9 cellular contexts compared by ENCODE assay signal in genomic region chr6:41713650-41714291, GRCh38. TPM values are rescaled to one million over a fixed set of nuclear protein-coding genes. Genes with fewer than 3 reads are reported as not detected.
DNase-seq lines count a peak whose midpoint lies in the region; ATAC-seq and TF ChIP-seq lines count a peak whose summit lies in the region.
"Had no signal": no experiment of that assay in that cellular context is flagged by ENCODE, and none has a peak within 500 bp of the region (broad histone marks: within the 10 kb centered on the region; RNA-seq: fewer than 3 reads in every experiment).

No MANE protein-coding gene starts in this region.

- H3K4me1 ChIP-seq in parathyroid adenoma: peaks cover 47% of the 10 kb centered on the region

- no peak overlapping the region for H3K4me2 ChIP-seq in parathyroid adenoma (ENCODE audit: low read length)
- H3K4me2 ChIP-seq: KMS-11 had no signal

- peaks cover 1% of the 10 kb centered on the region for H3K27me3 Mint-ChIP-seq in activated naive CD8-positive, alpha-beta T cell treated with anti-CD3 and anti-CD28 coated beads, Interleukin-2, amount 10 ng/mL, durations not matched to agents 7 days and 5 days

- H3K27ac ChIP-seq in parathyroid adenoma: peak overlapping the region; percentile 82
- H3K27ac ChIP-seq: KMS-11 had no signal

- no peaks in the 10 kb centered on the region for H3K36me3 ChIP-seq in parathyroid adenoma (ENCODE audit: control insufficient read depth, insufficient read depth, low read length)

- no peaks in the 10 kb centered on the region for H3K9me3 ChIP-seq in parathyroid adenoma (ENCODE audit: control insufficient read depth, low read length)

- no peak overlapping the region for H3K4me3 Mint-ChIP-seq in activated naive CD8-positive, alpha-beta T cell treated with anti-CD3 and anti-CD28 coated beads, Interleukin-2, amount 10 ng/mL, durations not matched to agents 7 days and 5 days

- H3K36me3 Mint-ChIP-seq in activated naive CD8-positive, alpha-beta T cell treated with anti-CD3 and anti-CD28 coated beads, Interleukin-2, amount 10 ng/mL, durations not matched to agents 7 days and 5 days: peaks cover 6% of the 10 kb centered on the region

- H3K27ac Mint-ChIP-seq in activated naive CD8-positive, alpha-beta T cell treated with anti-CD3 and anti-CD28 coated beads, Interleukin-2, amount 10 ng/mL, durations not matched to agents 7 days and 5 days: peak overlapping the region; percentile 18

- no peak for TF ChIP-seq CTCF in parathyroid adenoma (IDR thresholded peaks at IDR 0.05)

- no peak overlapping the region for H3K4me3 ChIP-seq in parathyroid adenoma (ENCODE audit: low read depth, low read length)

- no peaks in the 10 kb centered on the region for H3K27me3 ChIP-seq in parathyroid adenoma (ENCODE audit: control insufficient read depth, insufficient read depth, low read length)

- H3K9ac ChIP-seq in parathyroid adenoma: no peak overlapping the region
- H3K9ac ChIP-seq: KMS-11 had no signal

- POLR2A ChIA-PET in activated naive CD8-positive, alpha-beta T cell treated with anti-CD3 and anti-CD28 coated beads, Interleukin-2, amount 10 ng/mL, durations not matched to agents 7 days and 5 days (lab: Charles Lee): no interaction called here

- H3K9me3 Mint-ChIP-seq in activated naive CD8-positive, alpha-beta T cell treated with anti-CD3 and anti-CD28 coated beads, Interleukin-2, amount 10 ng/mL, durations not matched to agents 7 days and 5 days: no peaks in the 10 kb centered on the region

- H3K79me2 ChIP-seq in parathyroid adenoma: peaks cover 38% of the 10 kb centered on the region

- DNase-seq in activated naive CD8-positive, alpha-beta T cell treated with anti-CD3 and anti-CD28 coated beads, Interleukin-2, amount 10 ng/mL, durations not matched to agents 7 days and 5 days: no peak
- no peak for DNase-seq in DMS79 treated with DMSO at 0.1 percent for 48 hours (lab: John Stamatoyannopoulos, UW)
- DNase-seq in OCI-M2 (lab: John Stamatoyannopoulos, UW; ENCODE audit: unreplicated experiment): no peak
- no peak for DNase-seq in stimulated activated CD4-positive, alpha-beta T cell treated with anti-CD3 and anti-CD28 coated beads, Interleukin-4, amount 100 ng/mL, for 4 hours

- peak overlapping the region; percentile 38 for H2AFZ ChIP-seq in parathyroid adenoma

- ATAC-seq in GM18870 (IDR thresholded peaks at IDR 0.05; ENCODE audit: unreplicated experiment): peak; percentile 47
- peak; percentile 52 for ATAC-seq in HG02763 (IDR thresholded peaks at IDR 0.05; ENCODE audit: unreplicated experiment)
- ATAC-seq in activated naive CD8-positive, alpha-beta T cell treated with anti-CD3 and anti-CD28 coated beads, Interleukin-2, amount 10 ng/mL, durations not matched to agents 7 days and 5 days (ENCODE audit: low read depth): no peak
- ATAC-seq in HG03139 (IDR thresholded peaks at IDR 0.05; ENCODE audit: unreplicated experiment): no peak

- peaks cover 31% of the 10 kb centered on the region for H3K4me1 Mint-ChIP-seq in activated naive CD8-positive, alpha-beta T cell treated with anti-CD3 and anti-CD28 coated beads, Interleukin-2, amount 10 ng/mL, durations not matched to agents 7 days and 5 days

RNA-seq across cellular contexts. Expression of gene TFEB, which starts 21.6 kb away (rescaled TPM):
- total RNA-seq in activated naive CD8-positive, alpha-beta T cell treated with anti-CD3 and anti-CD28 coated beads, Interleukin-2, amount 10 ng/mL, durations not matched to agents 7 days and 5 days: 10 to 100 TPM; 17.6 TPM

RNA-seq across cellular contexts. Expression of gene PGC, which starts 33.4 kb away (rescaled TPM):
- not detected for total RNA-seq in activated naive CD8-positive, alpha-beta T cell treated with anti-CD3 and anti-CD28 coated beads, Interleukin-2, amount 10 ng/mL, durations not matched to agents 7 days and 5 days

Comparison
In these comparisons a context has a peak if more than half of its experiments do, and no peak if none do; other contexts are left out.
1. ATAC-seq: peak in GM18870 (single experiment) and HG02763 (single experiment); none in activated naive CD8-positive, alpha-beta T cell treated with anti-CD3 and anti-CD28 coated beads, Interleukin-2, amount 10 ng/mL, durations not matched to agents 7 days and 5 days (single experiment) and HG03139 (single experiment).